In genomic region chr6:112043032-112044007, GRCh38 we compare ENCODE assay signal across 8 cellular contexts. TPM values are rescaled to one million over a fixed set of nuclear protein-coding genes. Genes with fewer than 3 reads are reported as not detected.
DNase-seq lines count a peak whose midpoint lies in the region; ATAC-seq lines count a peak whose summit lies in the region.

No MANE protein-coding gene starts in this region.

- H3K27me3 Mint-ChIP-seq in effector memory CD8-positive, alpha-beta T cell: no peaks in the 10 kb centered on the region
- H3K27me3 Mint-ChIP-seq in memory B cell: no peaks in the 10 kb centered on the region

- H3K27ac Mint-ChIP-seq in effector memory CD8-positive, alpha-beta T cell: peak overlapping the region; percentile 97 to 98
- peak overlapping the region; percentile 99 for H3K27ac Mint-ChIP-seq in memory B cell

- peaks cover 0 to 5% of the 10 kb centered on the region in 2 donors for H3K4me1 Mint-ChIP-seq in effector memory CD8-positive, alpha-beta T cell (ENCODE audit: low read depth in 2 of 2)
- H3K4me1 Mint-ChIP-seq in memory B cell: peaks cover 2% of the 10 kb centered on the region

- peak; percentile 93 for ATAC-seq in GM21360 (IDR thresholded peaks at IDR 0.05; ENCODE audit: unreplicated experiment)
- ATAC-seq in effector memory CD8-positive, alpha-beta T cell (replicated peaks): peak; percentile 92
- peak; percentile 90 for ATAC-seq in memory B cell (ENCODE audit: low read depth)

- peaks cover 4% of the 10 kb centered on the region for H3K36me3 Mint-ChIP-seq in effector memory CD8-positive, alpha-beta T cell (ENCODE audit: insufficient read depth)
- no peaks in the 10 kb centered on the region for H3K36me3 Mint-ChIP-seq in memory B cell

- DNase-seq in CMK (ENCODE audit: low read depth) (peak; percentile 78), HT-29 (ENCODE audit: low spot score) (peak; percentile 87), NK-92 (lab: John Stamatoyannopoulos, UW; ENCODE audit: unreplicated experiment) (peak; percentile 59), memory B cell (ENCODE audit: low spot score in 2 of 2) (peak; percentile 89 to 93)
- DNase-seq in activated CD8-positive, alpha-beta memory T cell treated with anti-CD3 and anti-CD28 coated beads for 24 hours: peak; percentile 95
- peak; percentile 93 for DNase-seq in effector memory CD8-positive, alpha-beta T cell
- peak; percentile 87 for DNase-seq in stimulated activated CD8-positive, alpha-beta memory T cell treated with anti-CD3 and anti-CD28 coated beads, Interleukin-12 subunit alpha, Interleukin-12 subunit beta, amount 100 ng/mL, for 1 hour (ENCODE audit: low read depth)

- peak overlapping the region; percentile 95 to 97 for H3K4me3 Mint-ChIP-seq in effector memory CD8-positive, alpha-beta T cell
- H3K4me3 Mint-ChIP-seq in memory B cell: peak overlapping the region; percentile 96

- H3K9me3 Mint-ChIP-seq in effector memory CD8-positive, alpha-beta T cell: no peaks in the 10 kb centered on the region
- H3K9me3 Mint-ChIP-seq in memory B cell: no peaks in the 10 kb centered on the region

RNA-seq across cellular contexts. Expression of gene CCN6, which starts 10.6 kb away (rescaled TPM):
- not detected in 2 replicates for total RNA-seq in HT-29 (2014; rRNA removed; shearing (Covaris generic))

RNA-seq across cellular contexts. Expression of gene TUBE1, which starts 44.0 kb away (rescaled TPM):
- 9.5 and 11.6 TPM in 2 replicates for total RNA-seq in HT-29 (2014; rRNA removed; shearing (Covaris generic))

RNA-seq across cellular contexts. Expression of gene FAM229B, which starts 44.1 kb away (rescaled TPM):
- total RNA-seq in HT-29 (2014; rRNA removed; shearing (Covaris generic)): 0.20 and 0.89 TPM in 2 replicates

Comparison
In these comparisons a context has a peak if more than half of its experiments do, and no peak if none do; other contexts are left out.
1. Peak in every context shown above with its lines: DNase-seq and ATAC-seq.